Comparison of ENCODE assay signal across 1 cellular context in the genomic region with DNA sequence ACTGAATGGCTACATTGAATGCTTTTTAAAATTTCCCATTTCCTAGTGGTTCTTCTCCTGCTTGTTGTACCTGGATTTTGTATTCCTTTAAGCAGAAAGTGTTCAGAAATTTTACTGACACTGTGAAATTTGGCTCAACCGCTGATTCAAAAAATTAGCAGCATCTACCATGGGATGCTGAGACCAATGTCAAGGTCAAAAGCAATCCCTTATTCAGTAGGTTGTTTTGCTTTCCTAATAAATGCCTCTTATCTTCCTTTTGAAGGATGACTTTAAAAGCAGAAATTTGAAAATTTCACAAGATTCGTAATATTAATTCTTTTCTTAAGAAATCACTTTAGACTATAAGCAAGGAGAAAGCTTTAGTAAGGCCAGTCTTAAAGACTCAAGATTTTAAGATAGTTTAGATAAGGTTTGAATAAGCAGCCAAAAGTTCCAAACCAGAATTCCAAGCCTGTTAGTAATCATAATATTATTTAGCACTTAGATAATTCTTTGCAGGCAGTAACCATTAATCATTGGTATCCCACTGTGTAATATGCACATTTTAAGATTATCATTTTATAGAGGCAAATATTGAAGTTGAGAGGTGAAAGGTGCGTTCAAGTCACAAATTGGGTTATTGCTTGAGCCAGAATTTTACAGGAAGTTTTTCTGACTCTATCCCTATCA.
A peak's percentile ranks its signal among the peaks of the same experiment; 100 is the strongest.
TF ChIP-seq lines count a peak whose summit lies in the region.

No MANE protein-coding gene starts in this region.

TF ChIP-seq in endothelial cell of umbilical vein, 7 proteins besides CTCF, POLR2A, EP300 and RAD21 (continued from another document):
- TF ChIP-seq FOS (IDR thresholded peaks at IDR 0.05; ENCODE audit: borderline replicate concordance, insufficient read depth, low read length) (peak; percentile 21), JUN (IDR thresholded peaks at IDR 0.05; ENCODE audit: borderline replicate concordance, insufficient read depth, insufficient read length, low read depth) (no peak)
